Comparison of ENCODE assay signal across 19 cellular contexts in the genomic region with DNA sequence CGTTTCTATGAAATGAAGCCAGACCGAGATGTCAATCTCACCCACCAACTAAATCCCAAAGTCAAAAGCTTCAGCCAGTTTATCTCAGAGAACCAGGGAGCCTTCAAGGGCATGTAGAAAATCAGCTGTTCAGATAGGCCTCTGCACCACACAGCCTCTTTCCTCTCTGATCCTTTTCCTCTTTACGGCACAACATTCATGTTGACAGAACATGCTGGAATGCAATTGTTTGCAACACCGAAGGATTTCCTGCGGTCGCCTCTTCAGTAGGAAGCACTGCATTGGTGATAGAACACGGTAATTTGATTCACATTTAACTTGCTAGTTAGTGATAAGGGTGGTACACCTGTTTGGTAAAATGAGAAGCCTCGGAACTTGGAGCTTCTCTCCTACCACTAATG. TPM values are rescaled to one million over a fixed set of nuclear protein-coding genes. Genes with fewer than 3 reads are reported as not detected.
DNase-seq lines count a peak whose midpoint lies in the region; ATAC-seq and TF ChIP-seq lines count a peak whose summit lies in the region.
"Had no signal": no experiment of that assay in that cellular context is flagged by ENCODE, and none has a peak within 500 bp of the region (broad histone marks: within the 10 kb centered on the region; RNA-seq: fewer than 3 reads in every experiment).

No MANE protein-coding gene starts in this region.

- CTCF ChIA-PET in activated CD4-positive, alpha-beta memory T cell treated with anti-CD3 and anti-CD28 coated beads, Interleukin-2, amount 10 ng/mL, durations not matched to agents 7 days and 5 days (lab: Charles Lee) = interaction anchor here (0.8 to 7.5 kb wide), 8 partner anchors 8 to 637 kb away, joined by 3 to 50 read pairs (median 8); no protein-coding TSS in a partner anchor

- no peaks in the 10 kb centered on the region for H3K9me2 ChIP-seq in GM23338 (ENCODE audit: insufficient read depth)
- H3K9me2 ChIP-seq in MM.1S (replicated peaks; ENCODE audit: insufficient read depth, low read length) = no peaks in the 10 kb centered on the region

- H3K4me3 ChIP-seq in GM23338 = no peak overlapping the region
- H3K4me3 ChIP-seq in SJCRH30 = no peak overlapping the region
- no peak overlapping the region for H3K4me3 ChIP-seq in brain microvascular endothelial cell (ENCODE audit: low read depth, low read length)
- no peak overlapping the region for H3K4me3 ChIP-seq in testis
- H3K4me3 ChIP-seq in MM.1S (ENCODE audit: low read length) = no peak overlapping the region
- H3K4me3 ChIP-seq: GM12878 had no signal

- no peak overlapping the region for H3K4me3 Mint-ChIP-seq in GM23338
- H3K4me3 Mint-ChIP-seq in activated CD4-positive, alpha-beta memory T cell treated with anti-CD3 and anti-CD28 coated beads, Interleukin-2, amount 10 ng/mL, durations not matched to agents 7 days and 5 days = no peak overlapping the region
- H3K4me3 Mint-ChIP-seq: CD14-positive monocyte, H9 had no signal

- H3K79me2 ChIP-seq in GM23338 (replicated peaks; ENCODE audit: insufficient read depth) = no peaks in the 10 kb centered on the region
- H3K79me2 ChIP-seq in MM.1S (ENCODE audit: low read length) = no peaks in the 10 kb centered on the region

- H3K27me3 Mint-ChIP-seq in GM23338 (ENCODE audit: insufficient read depth, low read depth, poor library complexity) = peaks cover 8% of the 10 kb centered on the region
- peaks cover 17% of the 10 kb centered on the region for H3K27me3 Mint-ChIP-seq in activated CD4-positive, alpha-beta memory T cell treated with anti-CD3 and anti-CD28 coated beads, Interleukin-2, amount 10 ng/mL, durations not matched to agents 7 days and 5 days

- H3K27ac ChIP-seq in GM23338 (ENCODE audit: low read depth) (no peak overlapping the region), SJCRH30 (no peak overlapping the region), brain microvascular endothelial cell (no peak overlapping the region), testis (no peak overlapping the region), MM.1S (ENCODE audit: low read length) (no peak overlapping the region)

- no peak for TF ChIP-seq POLR2A in testis (IDR thresholded peaks at IDR 0.05)

- no peaks in the 10 kb centered on the region for H3K36me3 Mint-ChIP-seq in GM23338 (ENCODE audit: low read depth)
- no peaks in the 10 kb centered on the region for H3K36me3 Mint-ChIP-seq in activated CD4-positive, alpha-beta memory T cell treated with anti-CD3 and anti-CD28 coated beads, Interleukin-2, amount 10 ng/mL, durations not matched to agents 7 days and 5 days (ENCODE audit: low read depth)

- H4K20me1 ChIP-seq in GM23338 (replicated peaks; ENCODE audit: insufficient read depth) (no peaks in the 10 kb centered on the region), MM.1S (ENCODE audit: insufficient read depth, low read length) (no peaks in the 10 kb centered on the region)

- H3K36me3 ChIP-seq in GM23338 (ENCODE audit: insufficient read depth) = no peaks in the 10 kb centered on the region
- no peaks in the 10 kb centered on the region for H3K36me3 ChIP-seq in SJCRH30
- H3K36me3 ChIP-seq in brain microvascular endothelial cell (replicated peaks) = no peaks in the 10 kb centered on the region
- H3K36me3 ChIP-seq in testis (ENCODE audit: low read depth, missing control alignments) = no peaks in the 10 kb centered on the region
- no peaks in the 10 kb centered on the region for H3K36me3 ChIP-seq in MM.1S (replicated peaks; ENCODE audit: insufficient read depth, low read length)

- no peaks in the 10 kb centered on the region for H3K27me3 ChIP-seq in GM23338 (ENCODE audit: insufficient read depth)
- no peaks in the 10 kb centered on the region for H3K27me3 ChIP-seq in SJCRH30
- no peaks in the 10 kb centered on the region for H3K27me3 ChIP-seq in brain microvascular endothelial cell (replicated peaks)
- H3K27me3 ChIP-seq in testis = no peaks in the 10 kb centered on the region
- H3K27me3 ChIP-seq in MM.1S (replicated peaks; ENCODE audit: insufficient read depth, low read length) = peaks cover 6% of the 10 kb centered on the region; the same call in 1 of the 2 replicates

- H3K4me2 ChIP-seq in GM23338 = no peak overlapping the region
- no peak overlapping the region for H3K4me2 ChIP-seq in MM.1S (ENCODE audit: low read depth, low read length)

- no peaks in the 10 kb centered on the region for H3K4me1 ChIP-seq in GM23338 (ENCODE audit: insufficient read depth)
- H3K4me1 ChIP-seq in SJCRH30 = peaks cover 10% of the 10 kb centered on the region
- peaks cover 5% of the 10 kb centered on the region for H3K4me1 ChIP-seq in testis
- H3K4me1 ChIP-seq in MM.1S (ENCODE audit: low read length) = no peaks in the 10 kb centered on the region
- H3K4me1 ChIP-seq: Caco-2 had no signal

- no peaks in the 10 kb centered on the region; the same call in 2 of the 3 replicates for H3K9me3 Mint-ChIP-seq in GM23338
- H3K9me3 Mint-ChIP-seq in activated CD4-positive, alpha-beta memory T cell treated with anti-CD3 and anti-CD28 coated beads, Interleukin-2, amount 10 ng/mL, durations not matched to agents 7 days and 5 days = no peaks in the 10 kb centered on the region
- H3K9me3 Mint-ChIP-seq: CD14-positive monocyte, H9 had no signal

- no peak overlapping the region for H3K9ac ChIP-seq in MM.1S (ENCODE audit: low read length)

- no peak for TF ChIP-seq CTCF in GM23338 (conservative IDR thresholded peaks at IDR 0.05; ENCODE audit: low read depth in 2 of 2)
- no peak for TF ChIP-seq CTCF in brain microvascular endothelial cell (IDR thresholded peaks at IDR 0.05; ENCODE audit: low read depth, low read length, missing control alignments)
- TF ChIP-seq CTCF in testis (IDR thresholded peaks at IDR 0.05) = no peak
- no peak for TF ChIP-seq CTCF in MM.1S (IDR thresholded peaks at IDR 0.05; ENCODE audit: low read length)

- no peak for ATAC-seq in GM23338
- ATAC-seq: GM12878 had no signal

- no peaks in the 10 kb centered on the region for H3K9me3 ChIP-seq in SJCRH30 (replicated peaks)
- no peaks in the 10 kb centered on the region for H3K9me3 ChIP-seq in testis
- H3K9me3 ChIP-seq in MM.1S (replicated peaks; ENCODE audit: insufficient read depth, low read length) = no peaks in the 10 kb centered on the region
- H3K9me3 ChIP-seq: Caco-2 had no signal

- H3F3A ChIP-seq in GM23338 (replicated peaks; ENCODE audit: low read depth) (no peaks in the 10 kb centered on the region; the same call in 1 of the 2 replicates), MM.1S (ENCODE audit: insufficient read depth, low read length) (no peaks in the 10 kb centered on the region)

- intact Hi-C loops in testis (cut with DNase I; ENCODE audit: low total_unique reads) = loop anchor here (10.0 kb wide), 2 partner anchors 265 to 555 kb away; no protein-coding TSS in a partner anchor

- POLR2A ChIA-PET in activated CD4-positive, alpha-beta memory T cell treated with anti-CD3 and anti-CD28 coated beads, Interleukin-2, amount 10 ng/mL, durations not matched to agents 7 days and 5 days (lab: Charles Lee) = no interaction called here

- in situ Hi-C loops in brain microvascular endothelial cell (cut with HindIII; ENCODE audit: low pct_ligation_motif_present, low sequenced_read_pairs) = loop anchor here (25.0 kb wide), 2 partner anchors 258 to 558 kb away; partner anchors contain the start of gene CRYGS

- whole genome bisulfite sequencing in testis, 2 donors = 87 to 88% methylated on average over 8 of the region's 8 CpGs

- no peak overlapping the region for H3K27ac Mint-ChIP-seq in GM23338
- no peak overlapping the region for H3K27ac Mint-ChIP-seq in activated CD4-positive, alpha-beta memory T cell treated with anti-CD3 and anti-CD28 coated beads, Interleukin-2, amount 10 ng/mL, durations not matched to agents 7 days and 5 days
- H3K27ac Mint-ChIP-seq: CD14-positive monocyte, H9 had no signal

- DNase-seq in GM23338 (ENCODE audit: low spot score) = peak; percentile 29
- peak; percentile 58 to 79 for DNase-seq in SJCRH30
- peak; percentile 42 for DNase-seq in brain microvascular endothelial cell
- DNase-seq in iris pigment epithelial cell (ENCODE audit: low read depth) = peak; percentile 30
- no peak for DNase-seq in activated CD4-positive, alpha-beta memory T cell treated with anti-CD3 and anti-CD28 coated beads, Interleukin-2, amount 10 ng/mL, durations not matched to agents 7 days and 5 days
- DNase-seq in testis = no peak
- no peak for DNase-seq in kidney tubule cell (ENCODE audit: low spot score)
- no peak for DNase-seq in MM.1S
- DNase-seq: 8988T, Caco-2, DMS53, H9, MV-4-11, NCI-H1417 treated with DMSO at 0.1 percent for 48 hours, NCI-H2029 treated with DMSO at 0.1 percent for 48 hours, NCI-H2227 treated with DMSO at 0.1 percent for 48 hours, NCI-H526 had no signal

- no peaks in the 10 kb centered on the region; the same call in 2 of the 3 replicates for H3K4me1 Mint-ChIP-seq in GM23338
- H3K4me1 Mint-ChIP-seq in activated CD4-positive, alpha-beta memory T cell treated with anti-CD3 and anti-CD28 coated beads, Interleukin-2, amount 10 ng/mL, durations not matched to agents 7 days and 5 days = peaks cover 14% of the 10 kb centered on the region

- H2AFZ ChIP-seq in GM23338 (no peak overlapping the region; the same call in 1 of the 2 replicates), MM.1S (ENCODE audit: low read length) (no peak overlapping the region)

TF ChIP-seq in GM23338, 12 proteins besides CTCF, POLR2A, EP300 and RAD21 (continues in another document):
- TF ChIP-seq, protein P1, sequence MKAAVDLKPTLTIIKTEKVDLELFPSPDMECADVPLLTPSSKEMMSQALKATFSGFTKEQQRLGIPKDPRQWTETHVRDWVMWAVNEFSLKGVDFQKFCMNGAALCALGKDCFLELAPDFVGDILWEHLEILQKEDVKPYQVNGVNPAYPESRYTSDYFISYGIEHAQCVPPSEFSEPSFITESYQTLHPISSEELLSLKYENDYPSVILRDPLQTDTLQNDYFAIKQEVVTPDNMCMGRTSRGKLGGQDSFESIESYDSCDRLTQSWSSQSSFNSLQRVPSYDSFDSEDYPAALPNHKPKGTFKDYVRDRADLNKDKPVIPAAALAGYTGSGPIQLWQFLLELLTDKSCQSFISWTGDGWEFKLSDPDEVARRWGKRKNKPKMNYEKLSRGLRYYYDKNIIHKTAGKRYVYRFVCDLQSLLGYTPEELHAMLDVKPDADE (IDR thresholded peaks at IDR 0.05) = no peak
- TF ChIP-seq EZH2 (IDR thresholded peaks at IDR 0.05; ENCODE audit: low read depth, unreplicated experiment) = no peak
- TF ChIP-seq EZH2phosphoT487 (IDR thresholded peaks at IDR 0.05; ENCODE audit: unreplicated experiment) = no peak

RNA-seq across cellular contexts. Expression of gene TRA2B, which starts 41.9 kb away (rescaled TPM):
- 323 and 602 TPM in 2 replicates for total RNA-seq in GM23338 (2014; rRNA removed; shearing (Covaris generic))
- 360 and 368 TPM in 2 replicates for polyA plus RNA-seq in GM23338 (2016; fragmentation: Nextera tagmentation; extraction: Ambion mirVana)
- total RNA-seq in SJCRH30 (2014; rRNA removed; shearing (Covaris generic)) = 304 and 358 TPM in 2 replicates
- 100 to 1,000 TPM; 194 to 195 TPM for total RNA-seq in activated CD4-positive, alpha-beta memory T cell treated with anti-CD3 and anti-CD28 coated beads, Interleukin-2, amount 10 ng/mL, durations not matched to agents 7 days and 5 days
- total RNA-seq in testis = 100 to 1,000 TPM; 177 to 199 TPM
- polyA plus RNA-seq in testis (ENCODE audit: insufficient read depth, low read depth, low replicate concordance) = 136 TPM

Comparison
In these comparisons a context has a peak if more than half of its experiments do, and no peak if none do; other contexts are left out.
1. DNase-seq: peak in GM23338 (single experiment), SJCRH30 (2 of 2), brain microvascular endothelial cell (single experiment) and iris pigment epithelial cell (single experiment); none in activated CD4-positive, alpha-beta memory T cell treated with anti-CD3 and anti-CD28 coated beads, Interleukin-2, amount 10 ng/mL, durations not matched to agents 7 days and 5 days (single experiment), testis (single experiment), kidney tubule cell (single experiment) and MM.1S (single experiment).